In the genomic region with DNA sequence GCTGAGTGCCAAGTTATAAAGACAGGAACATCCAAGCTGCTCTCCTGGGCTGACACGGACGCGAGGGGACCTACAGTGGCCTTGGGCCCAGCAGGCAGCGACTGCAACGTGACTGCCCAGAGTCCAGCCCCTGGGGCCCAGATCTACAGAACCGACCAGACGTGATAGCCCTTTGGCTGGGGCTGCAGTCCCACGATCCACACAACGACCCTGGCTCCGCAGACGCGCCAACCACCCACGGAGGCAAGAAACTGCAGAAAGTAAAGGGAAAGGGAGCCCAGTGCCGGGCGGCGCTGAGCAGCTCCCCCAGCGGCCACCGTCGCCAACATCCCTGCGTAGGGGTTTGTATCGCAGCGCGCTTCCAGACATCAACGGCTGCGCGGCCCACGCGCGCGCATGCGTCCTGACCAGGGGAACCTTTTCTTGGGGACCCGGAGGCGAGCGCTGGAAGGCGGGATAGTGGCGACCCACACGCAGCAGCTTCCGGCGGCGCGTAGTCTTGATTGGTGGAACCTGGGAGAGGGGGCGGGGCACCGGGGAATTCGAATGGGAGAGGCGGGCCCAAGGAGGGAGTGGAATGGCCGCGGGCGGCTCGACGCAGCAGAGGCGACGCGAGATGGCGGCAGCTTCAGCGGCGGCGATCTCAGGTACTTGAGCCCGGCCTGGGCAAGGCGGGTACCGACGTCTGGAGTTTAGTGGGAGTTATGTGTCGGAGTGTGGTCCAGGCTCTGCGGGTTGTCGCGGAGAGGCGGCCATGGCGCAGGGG, we compare ENCODE assay signal across 8 cellular contexts. TPM values are rescaled to one million over a fixed set of nuclear protein-coding genes. Genes with fewer than 3 reads are reported as not detected.
DNase-seq lines count a peak whose midpoint lies in the region; ATAC-seq, FAIRE-seq and TF ChIP-seq lines count a peak whose summit lies in the region.

A gene (plus strand): TSS at position 569 of the 766 bp plus-strand sequence. CDS start 9 bp downstream, at position 578.

- intact Hi-C loops in Right ventricle myocardium inferior (cut with DNase I) (loop anchor here (1.0 to 2.0 kb wide), 2 partner anchors 14 to 73 kb away; a partner anchor contains a TSS), pancreas (cut with DNase I) (no loop called here), tibial artery (cut with DNase I; ENCODE audit: low total_unique reads) (no loop called here)

- peak; percentile 93 for TF ChIP-seq CTCF in GM12874 (IDR thresholded peaks at IDR 0.05; ENCODE audit: insufficient read depth, low read depth, low read length)
- TF ChIP-seq CTCF in pancreas (IDR thresholded peaks at IDR 0.05) = peak; percentile 41 to 68 (median 58)
- peak; percentile 71 to 73 for TF ChIP-seq CTCF in tibial artery (IDR thresholded peaks at IDR 0.05)

- FAIRE-seq in pancreas (lab: Jason Lieb, UNC) = no peak

- 0% methylated on average over 67 of the region's 67 CpGs for WGBS in pancreas, 2 donors

- H3K9me3 ChIP-seq in pancreas (no peaks in the 10 kb centered on the region), tibial artery (no peaks in the 10 kb centered on the region)

- DNase-seq in NCI-H1417 (lab: John Stamatoyannopoulos, UW) (peak; percentile 94 to 99 (median 99)), SW 1271 (lab: John Stamatoyannopoulos, UW) (peak; percentile 98 to 99), Right ventricle myocardium inferior (ENCODE audit: missing footprints) (peak; percentile 100), pancreas (peak; percentile 98 to 100 (median 99)), tibial artery (peak; percentile 99)
- DNase-seq in activated naive CD8-positive, alpha-beta T cell treated with anti-CD3 and anti-CD28 coated beads, Interleukin-2, amount 50 U/mL, for 16 hours (ENCODE audit: low read depth, low spot score) = peak; percentile 100

- H3K27me3 ChIP-seq in pancreas = no peaks in the 10 kb centered on the region
- H3K27me3 ChIP-seq in tibial artery = no peaks in the 10 kb centered on the region

- H3K36me3 ChIP-seq in pancreas (no peaks in the 10 kb centered on the region), tibial artery (no peaks in the 10 kb centered on the region)

- ATAC-seq in HG02763 (IDR thresholded peaks at IDR 0.05; ENCODE audit: unreplicated experiment) = peak; percentile 92
- ATAC-seq in Right ventricle myocardium inferior = peak; percentile 99
- peak; percentile 97 to 99 (median 98) for ATAC-seq in pancreas

- H3K4me1 ChIP-seq in pancreas (peaks cover 4 to 12% (median 9%) of the 10 kb centered on the region in 3 donors), tibial artery (peaks cover 0 to 27% (median 18%) of the 10 kb centered on the region in 4 donors)

- H3K4me3 ChIP-seq in pancreas (peak within 1 kb of the TSS; percentile 80 to 97 (median 94)), tibial artery (peak within 1 kb of the TSS; percentile 77 to 78)

- peak within 1 kb of the TSS; percentile 78 to 92 (median 84) for H3K27ac ChIP-seq in pancreas
- H3K27ac ChIP-seq in tibial artery = peak within 1 kb of the TSS; percentile 87 to 92

RNA-seq across cellular contexts. Expression of the gene that starts here (rescaled TPM):
- total RNA-seq in Right ventricle myocardium inferior (53.3 TPM), pancreas (10 to 100 TPM in 4 of 6 donors, 1 to 10 TPM in 2; 7.7 to 17.4 (median 11.0) TPM)
- polyA plus RNA-seq in pancreas = 10 to 100 TPM; 43.1 to 51.2 TPM

Comparison
In these comparisons a context has a peak if more than half of its experiments do, and no peak if none do; other contexts are left out.
1. Peak in every context shown above with its lines: DNase-seq, ATAC-seq, H3K4me3 ChIP-seq and H3K27ac ChIP-seq.